In genomic region chr6:36139431-36139830, GRCh38 we compare ENCODE assay signal across 11 cellular contexts. TPM values are rescaled to one million over a fixed set of nuclear protein-coding genes. Genes with fewer than 3 reads are reported as not detected.
DNase-seq lines count a peak whose midpoint lies in the region; ATAC-seq, FAIRE-seq and TF ChIP-seq lines count a peak whose summit lies in the region.
"Had no signal": no experiment of that assay in that cellular context is flagged by ENCODE, and none has a peak within 500 bp of the region (broad histone marks: within the 10 kb centered on the region; RNA-seq: fewer than 3 reads in every experiment).

No MANE protein-coding gene starts in this region.

- H3K27ac Mint-ChIP-seq in CD4-positive, CD25-positive, alpha-beta regulatory T cell, result peak overlapping the region in 2 of 3 donors; percentile 48 to 80
- H3K27ac Mint-ChIP-seq: activated CD4-positive, alpha-beta T cell treated with anti-CD3 and anti-CD28 coated beads, Interleukin-2, amount 10 ng/mL, durations not matched to agents 24 days and 14 days had no signal

- no peaks in the 10 kb centered on the region for H3K9me3 ChIP-seq in CD4-positive, CD25-positive, alpha-beta regulatory T cell (ENCODE audit: control insufficient read depth in 2 of 2, low read length in 2 of 2)
- H3K9me3 ChIP-seq in kidney (ENCODE audit: control insufficient read depth in 1 of 2, low read length in 2 of 2), result no peaks in the 10 kb centered on the region
- no peaks in the 10 kb centered on the region for H3K9me3 ChIP-seq in thyroid gland
- H3K9me3 ChIP-seq: gastroesophageal sphincter had no signal

- ATAC-seq in CD4-positive, CD25-positive, alpha-beta regulatory T cell (ENCODE audit: low read depth in 2 of 2), result no peak
- no peak for ATAC-seq in GM21717 (IDR thresholded peaks at IDR 0.05; ENCODE audit: unreplicated experiment)
- no peak for ATAC-seq in GM18909 (IDR thresholded peaks at IDR 0.05; ENCODE audit: poor library complexity, unreplicated experiment)
- ATAC-seq: gastroesophageal sphincter had no signal

- H3K36me3 Mint-ChIP-seq in CD4-positive, CD25-positive, alpha-beta regulatory T cell, result peaks cover 26% of the 10 kb centered on the region

- H3K27me3 Mint-ChIP-seq in CD4-positive, CD25-positive, alpha-beta regulatory T cell, result no peaks in the 10 kb centered on the region
- H3K27me3 Mint-ChIP-seq: activated CD4-positive, alpha-beta T cell treated with anti-CD3 and anti-CD28 coated beads, Interleukin-2, amount 10 ng/mL, durations not matched to agents 24 days and 14 days had no signal

- POLR2A ChIA-PET in HEK293T (lab: Yijun Ruan, JAX), result interaction anchor here (0.9 to 1.4 kb wide), 2 partner anchors 8 to 9 kb away, joined by 3 read pairs; partner anchors contain the start of gene MAPK13

- TF ChIP-seq CTCF in kidney epithelial cell (IDR thresholded peaks at IDR 0.05; ENCODE audit: insufficient read depth, low read length, poor library complexity, severe bottlenecking) (peak; percentile 25), kidney (IDR thresholded peaks at IDR 0.05; ENCODE audit: borderline replicate concordance, extremely low read depth, insufficient read depth) (no peak), thyroid gland (IDR thresholded peaks at IDR 0.05) (no peak)

- CTCF ChIA-PET in HEK293T (lab: Yijun Ruan, JAX), result interaction anchor here (0.7 to 1.3 kb wide), 2 partner anchors 180 to 190 kb away, joined by 3 to 4 read pairs; no protein-coding TSS in a partner anchor

- H3K27ac ChIP-seq in CD4-positive, CD25-positive, alpha-beta regulatory T cell (ENCODE audit: insufficient read depth, low read length, poor library complexity, severe bottlenecking), result no peak overlapping the region
- no peak overlapping the region for H3K27ac ChIP-seq in kidney (ENCODE audit: low read depth in 2 of 2, low read length in 2 of 2)
- H3K27ac ChIP-seq in thyroid gland, result no peak overlapping the region
- H3K27ac ChIP-seq: gastroesophageal sphincter had no signal

- WGBS in thyroid gland, 2 donors, result 58 to 65% methylated on average over 7 of the region's 7 CpGs

- H3K4me1 Mint-ChIP-seq in CD4-positive, CD25-positive, alpha-beta regulatory T cell, result peaks cover 0 to 40% (median 29%) of the 10 kb centered on the region in 4 donors

- DNase-seq in CD4-positive, CD25-positive, alpha-beta regulatory T cell, result no peak
- DNase-seq in HEK293T (ENCODE audit: extremely low spot score), result peak; percentile 60
- peak; percentile 59 for DNase-seq in UCSD-AML1 (lab: John Stamatoyannopoulos, UW; ENCODE audit: unreplicated experiment)
- no peak for DNase-seq in kidney epithelial cell (ENCODE audit: low read depth)
- no peak for DNase-seq in kidney
- no peak for DNase-seq in thyroid gland
- DNase-seq: activated CD4-positive, alpha-beta T cell treated with anti-CD3 and anti-CD28 coated beads, Interleukin-2, amount 10 ng/mL, durations not matched to agents 24 days and 14 days had no signal

- no peak overlapping the region for H3K9ac ChIP-seq in kidney (ENCODE audit: low read length in 2 of 2)

- intact Hi-C loops in kidney (cut with DNase I) (no loop called here), thyroid gland (cut with DNase I) (no loop called here)

- no peak overlapping the region for H3K4me3 ChIP-seq in CD4-positive, CD25-positive, alpha-beta regulatory T cell (ENCODE audit: low read depth, low read length)
- H3K4me3 ChIP-seq in kidney epithelial cell (ENCODE audit: low read depth, low read length) (no peak overlapping the region), kidney (ENCODE audit: low read length in 2 of 2) (no peak overlapping the region), thyroid gland (replicated peaks in 1 of 3) (no peak overlapping the region)
- H3K4me3 ChIP-seq: gastroesophageal sphincter had no signal

- peaks cover 12% of the 10 kb centered on the region for H3K4me1 ChIP-seq in CD4-positive, CD25-positive, alpha-beta regulatory T cell (ENCODE audit: control insufficient read depth, insufficient read depth, low read length, poor library complexity, severe bottlenecking)
- H3K4me1 ChIP-seq in kidney (ENCODE audit: control insufficient read depth in 1 of 2, insufficient read depth in 1 of 2, low read depth in 1 of 2, low read length in 2 of 2), result no peaks in the 10 kb centered on the region
- H3K4me1 ChIP-seq in thyroid gland, result no peaks in the 10 kb centered on the region
- H3K4me1 ChIP-seq: gastroesophageal sphincter had no signal

- H3K9me3 Mint-ChIP-seq in CD4-positive, CD25-positive, alpha-beta regulatory T cell, result no peaks in the 10 kb centered on the region
- H3K9me3 Mint-ChIP-seq: activated CD4-positive, alpha-beta T cell treated with anti-CD3 and anti-CD28 coated beads, Interleukin-2, amount 10 ng/mL, durations not matched to agents 24 days and 14 days had no signal

- no peaks in the 10 kb centered on the region for H3K27me3 ChIP-seq in CD4-positive, CD25-positive, alpha-beta regulatory T cell (ENCODE audit: control insufficient read depth, insufficient read depth, low read length)
- H3K27me3 ChIP-seq in kidney epithelial cell (ENCODE audit: control insufficient read depth, insufficient read depth, low read length), result no peaks in the 10 kb centered on the region
- H3K27me3 ChIP-seq in thyroid gland, result no peaks in the 10 kb centered on the region

- no peak overlapping the region for H3K4me3 Mint-ChIP-seq in CD4-positive, CD25-positive, alpha-beta regulatory T cell
- H3K4me3 Mint-ChIP-seq: activated CD4-positive, alpha-beta T cell treated with anti-CD3 and anti-CD28 coated beads, Interleukin-2, amount 10 ng/mL, durations not matched to agents 24 days and 14 days had no signal

- H3K36me3 ChIP-seq in CD4-positive, CD25-positive, alpha-beta regulatory T cell (ENCODE audit: control insufficient read depth, insufficient read depth, low read length), result peaks cover 49% of the 10 kb centered on the region
- H3K36me3 ChIP-seq in kidney epithelial cell (ENCODE audit: control insufficient read depth, insufficient read depth, low read length) (no peaks in the 10 kb centered on the region), kidney (ENCODE audit: control insufficient read depth in 1 of 2, insufficient read depth in 2 of 2, low read length in 2 of 2) (no peaks in the 10 kb centered on the region), thyroid gland (peaks cover 24 to 26% of the 10 kb centered on the region in 2 donors)
- H3K36me3 ChIP-seq: gastroesophageal sphincter had no signal

- FAIRE-seq in kidney (lab: Jason Lieb, UNC), result no peak
- FAIRE-seq: GM18507 had no signal

- TF ChIP-seq POLR2A in thyroid gland (IDR thresholded peaks at IDR 0.05), result no peak

TF ChIP-seq in HEK293T, 16 proteins besides CTCF, POLR2A, EP300 and RAD21:
- no peak for TF ChIP-seq ARNT (IDR thresholded peaks at IDR 0.05)
- no peak for TF ChIP-seq BHLHE40 (IDR thresholded peaks at IDR 0.05; ENCODE audit: borderline replicate concordance)
- no peak for TF ChIP-seq HDGF (IDR thresholded peaks at IDR 0.05; ENCODE audit: borderline replicate concordance)
- TF ChIP-seq FOXA1 (IDR thresholded peaks at IDR 0.05), result no peak
- TF ChIP-seq, protein P1, sequence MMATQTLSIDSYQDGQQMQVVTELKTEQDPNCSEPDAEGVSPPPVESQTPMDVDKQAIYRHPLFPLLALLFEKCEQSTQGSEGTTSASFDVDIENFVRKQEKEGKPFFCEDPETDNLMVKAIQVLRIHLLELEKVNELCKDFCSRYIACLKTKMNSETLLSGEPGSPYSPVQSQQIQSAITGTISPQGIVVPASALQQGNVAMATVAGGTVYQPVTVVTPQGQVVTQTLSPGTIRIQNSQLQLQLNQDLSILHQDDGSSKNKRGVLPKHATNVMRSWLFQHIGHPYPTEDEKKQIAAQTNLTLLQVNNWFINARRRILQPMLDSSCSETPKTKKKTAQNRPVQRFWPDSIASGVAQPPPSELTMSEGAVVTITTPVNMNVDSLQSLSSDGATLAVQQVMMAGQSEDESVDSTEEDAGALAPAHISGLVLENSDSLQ (IDR thresholded peaks at IDR 0.05), result no peak
- no peak for TF ChIP-seq SUZ12 (IDR thresholded peaks at IDR 0.05)
- TF ChIP-seq CTBP1 (IDR thresholded peaks at IDR 0.05; ENCODE audit: borderline replicate concordance), result no peak
- TF ChIP-seq NFRKB (IDR thresholded peaks at IDR 0.05), result no peak
- no peak for TF ChIP-seq ZNF384 (IDR thresholded peaks at IDR 0.05)
- no peak for TF ChIP-seq TARDBP (IDR thresholded peaks at IDR 0.05)
- no peak for TF ChIP-seq LEF1 (IDR thresholded peaks at IDR 0.05; ENCODE audit: borderline replicate concordance)
- TF ChIP-seq FOXM1 (IDR thresholded peaks at IDR 0.05; ENCODE audit: borderline replicate concordance), result no peak
- no peak for TF ChIP-seq SP1 (IDR thresholded peaks at IDR 0.05)
- no peak for TF ChIP-seq ELF4 (IDR thresholded peaks at IDR 0.05)
- no peak for TF ChIP-seq L3MBTL2 (conservative IDR thresholded peaks at IDR 0.05)
- no peak for TF ChIP-seq FOXK2 (IDR thresholded peaks at IDR 0.05)

RNA-seq across cellular contexts. Expression of gene MAPK13, which starts 9.1 kb away (rescaled TPM):
- 68.7 TPM for total RNA-seq in CD4-positive, CD25-positive, alpha-beta regulatory T cell
- 10 to 100 TPM; 60.7 to 75.8 (median 69.8) TPM for polyA plus RNA-seq in CD4-positive, CD25-positive, alpha-beta regulatory T cell
- 51.3 and 52.9 TPM in 2 replicates for total RNA-seq in kidney epithelial cell
- total RNA-seq in kidney, result 43.3 TPM
- 20.3 TPM for polyA plus RNA-seq in kidney (ENCODE audit: insufficient read depth, low read depth, low replicate concordance)
- total RNA-seq in thyroid gland, result 10 to 100 TPM; 33.2 to 50.9 (median 41.0) TPM

RNA-seq across cellular contexts. Expression of gene BRPF3, which starts 57.1 kb away (rescaled TPM):
- 37.7 TPM for total RNA-seq in CD4-positive, CD25-positive, alpha-beta regulatory T cell
- polyA plus RNA-seq in CD4-positive, CD25-positive, alpha-beta regulatory T cell, result 1 to 10 TPM; 3.2 to 5.3 (median 4.0) TPM
- total RNA-seq in kidney epithelial cell (16.6 and 19.2 TPM in 2 replicates), kidney (29.5 TPM), thyroid gland (10 to 100 TPM; 21.5 to 55.1 (median 35.3) TPM)
- 10.2 TPM for polyA plus RNA-seq in kidney (ENCODE audit: insufficient read depth, low read depth, low replicate concordance)

Comparison
In these comparisons a context has a peak if more than half of its experiments do, and no peak if none do; other contexts are left out.
1. DNase-seq: peak in HEK293T (single experiment) and UCSD-AML1 (single experiment); none in CD4-positive, CD25-positive, alpha-beta regulatory T cell (0 of 3), kidney epithelial cell (single experiment), kidney (single experiment) and thyroid gland (0 of 2).